14 cellular contexts compared by ENCODE assay signal in the genomic region with DNA sequence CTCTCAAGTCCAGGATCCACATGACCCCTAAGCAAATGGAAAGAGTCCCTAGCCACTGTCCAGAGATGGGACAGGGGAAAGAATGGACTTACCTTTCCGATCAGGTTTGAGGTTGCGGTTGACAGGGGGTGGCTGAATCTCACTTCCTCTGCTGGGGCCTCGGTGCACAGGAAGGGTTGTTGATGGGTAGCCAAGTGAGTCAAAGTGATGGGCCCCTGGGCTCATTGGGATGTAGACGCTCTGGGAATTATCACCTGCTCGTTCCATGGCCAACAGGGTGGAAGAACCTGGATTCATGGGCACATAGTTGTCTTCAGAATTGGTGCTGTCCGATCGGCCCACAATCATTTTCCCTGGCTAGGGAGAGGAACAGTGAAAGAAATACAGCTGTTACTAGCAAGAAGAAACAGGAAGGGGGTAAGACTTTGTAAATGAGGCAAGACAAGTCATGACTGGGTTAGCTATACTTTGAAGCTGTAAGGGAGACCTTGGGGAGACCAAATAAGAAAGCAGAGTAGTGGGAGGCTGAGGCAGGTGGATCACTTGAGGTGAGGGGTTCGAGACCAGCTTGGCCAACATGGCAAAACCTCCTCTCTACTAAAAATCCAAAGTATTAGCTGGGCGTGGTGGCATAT. TPM values are rescaled to one million over a fixed set of nuclear protein-coding genes. Genes with fewer than 3 reads are reported as not detected.
DNase-seq lines count a peak whose midpoint lies in the region; ATAC-seq and TF ChIP-seq lines count a peak whose summit lies in the region.
"Had no signal": no experiment of that assay in that cellular context is flagged by ENCODE, and none has a peak within 500 bp of the region (broad histone marks: within the 10 kb centered on the region; RNA-seq: fewer than 3 reads in every experiment).

No MANE protein-coding gene starts in this region.

- TF ChIP-seq CTCF in GM13976 (IDR thresholded peaks at IDR 0.05; ENCODE audit: borderline replicate concordance, control extremely low read depth, extremely low read depth, insufficient read depth, missing control alignments) (no peak), OCI-LY1 (IDR thresholded peaks at IDR 0.05; ENCODE audit: low read length) (no peak)

- peak overlapping the region in 2 of 8 donors; percentile 18 to 48 for H3K27ac Mint-ChIP-seq in CD8-positive, alpha-beta memory T cell
- H3K27ac Mint-ChIP-seq: nephron had no signal

- peaks cover 0 to 30% (median 12%) of the 10 kb centered on the region in 3 donors for H3K36me3 Mint-ChIP-seq in CD8-positive, alpha-beta memory T cell

- H3K9me2 ChIP-seq in OCI-LY1 (ENCODE audit: low read depth, low read length): no peaks in the 10 kb centered on the region

- DNase-seq in GM13976 (ENCODE audit: low spot score): peak; percentile 57
- DNase-seq in superior temporal gyrus (ENCODE audit: extremely low spot score): no peak
- DNase-seq in LoVo (ENCODE audit: low spot score): no peak
- DNase-seq in T-helper 9 cell: no peak
- DNase-seq in CD8-positive, alpha-beta memory T cell: no peak
- DNase-seq: activated T-cell treated with anti-CD3 and anti-CD28 coated beads, Interleukin-2, amount 50 U/mL, for 1 hour; DMS79 treated with DMSO at 0.1 percent for 48 hours; heart right ventricle; NCI-H2029 treated with DMSO at 0.1 percent for 48 hours; stimulated activated CD4-positive, alpha-beta T cell treated with anti-CD3 and anti-CD28 coated beads, Interleukin-4, amount 100 ng/mL, for 4 hours had no signal

- CTCF ChIA-PET in CD8-positive, alpha-beta memory T cell (lab: Charles Lee): no interaction called here

- no peaks in the 10 kb centered on the region for H3K9me3 Mint-ChIP-seq in CD8-positive, alpha-beta memory T cell
- H3K9me3 Mint-ChIP-seq: nephron had no signal

- H3K4me1 ChIP-seq in OCI-LY1 (ENCODE audit: insufficient read depth, low read length, severe bottlenecking): peaks cover 7% of the 10 kb centered on the region
- no peaks in the 10 kb centered on the region for H3K4me1 ChIP-seq in CD8-positive, alpha-beta memory T cell (ENCODE audit: insufficient read depth, low read length)

- no peak overlapping the region for H3K4me3 ChIP-seq in OCI-LY1 (ENCODE audit: low read depth, low read length, poor library complexity, severe bottlenecking)
- H3K4me3 ChIP-seq in CD8-positive, alpha-beta memory T cell (ENCODE audit: low read length): no peak overlapping the region
- H3K4me3 ChIP-seq: heart right ventricle had no signal

- H3K27me3 ChIP-seq in OCI-LY1 (ENCODE audit: insufficient read depth, low read length): no peaks in the 10 kb centered on the region
- no peaks in the 10 kb centered on the region for H3K27me3 ChIP-seq in CD8-positive, alpha-beta memory T cell (ENCODE audit: insufficient read depth, low read length, poor library complexity, severe bottlenecking)
- H3K27me3 ChIP-seq: heart right ventricle had no signal

- H3K9ac ChIP-seq in OCI-LY1 (ENCODE audit: low read length): no peak overlapping the region

- H3K4me3 Mint-ChIP-seq in CD8-positive, alpha-beta memory T cell: no peak overlapping the region
- H3K4me3 Mint-ChIP-seq: nephron had no signal

- no peaks in the 10 kb centered on the region for H3K9me3 ChIP-seq in OCI-LY1 (ENCODE audit: low read length)
- no peaks in the 10 kb centered on the region for H3K9me3 ChIP-seq in CD8-positive, alpha-beta memory T cell (ENCODE audit: low read length)
- H3K9me3 ChIP-seq: heart right ventricle had no signal

- H3K27me3 Mint-ChIP-seq in CD8-positive, alpha-beta memory T cell: no peaks in the 10 kb centered on the region

- no peaks in the 10 kb centered on the region for H3K79me2 ChIP-seq in OCI-LY1 (ENCODE audit: insufficient read depth, low read length)

- no peaks in the 10 kb centered on the region for H3K4me1 Mint-ChIP-seq in CD8-positive, alpha-beta memory T cell

- ATAC-seq in GM19372 (IDR thresholded peaks at IDR 0.05; ENCODE audit: low read depth, unreplicated experiment) (peak; percentile 82), HG02884 (IDR thresholded peaks at IDR 0.05; ENCODE audit: unreplicated experiment) (peak; percentile 57)
- ATAC-seq: heart right ventricle had no signal

- in situ Hi-C loops in GM13976 (cut with MboI; ENCODE audit: low sequenced_read_pairs, unreplicated experiment): loop anchor here (10.0 kb wide), 2 partner anchors 191 to 341 kb away; a partner anchor contains a TSS

- no peak overlapping the region for H3K27ac ChIP-seq in OCI-LY1 (ENCODE audit: low read depth, low read length, poor library complexity, severe bottlenecking)
- no peak overlapping the region for H3K27ac ChIP-seq in CD8-positive, alpha-beta memory T cell (ENCODE audit: low read depth, low read length)
- H3K27ac ChIP-seq: heart right ventricle had no signal

- H3K36me3 ChIP-seq in OCI-LY1 (ENCODE audit: insufficient read depth, low read length): no peaks in the 10 kb centered on the region
- no peaks in the 10 kb centered on the region for H3K36me3 ChIP-seq in CD8-positive, alpha-beta memory T cell (ENCODE audit: insufficient read depth, low read length)

- no peaks in the 10 kb centered on the region for H3F3A ChIP-seq in OCI-LY1 (ENCODE audit: insufficient read depth, low read length)

- H3K4me2 ChIP-seq in OCI-LY1 (ENCODE audit: low read length): peak overlapping the region; percentile 17; the same call in 1 of the 2 replicates

- H4K20me1 ChIP-seq in OCI-LY1 (ENCODE audit: insufficient read depth, low read length): no peaks in the 10 kb centered on the region

- H2AFZ ChIP-seq in OCI-LY1 (ENCODE audit: low read length): no peak overlapping the region

- POLR2A ChIA-PET in CD8-positive, alpha-beta memory T cell (lab: Charles Lee): no interaction called here

RNA-seq across cellular contexts. Expression of a gene that starts 34.7 kb away (rescaled TPM):
- 1 to 10 TPM; 4.4 TPM for total RNA-seq in CD8-positive, alpha-beta memory T cell
- 1.1 TPM for polyA plus RNA-seq in CD8-positive, alpha-beta memory T cell

RNA-seq across cellular contexts. Expression of a gene that starts 35.0 kb away (rescaled TPM):
- total RNA-seq in CD8-positive, alpha-beta memory T cell: 1 to 10 TPM; 4.6 to 4.9 TPM
- 3.3 TPM for polyA plus RNA-seq in CD8-positive, alpha-beta memory T cell
